In the genomic region with DNA sequence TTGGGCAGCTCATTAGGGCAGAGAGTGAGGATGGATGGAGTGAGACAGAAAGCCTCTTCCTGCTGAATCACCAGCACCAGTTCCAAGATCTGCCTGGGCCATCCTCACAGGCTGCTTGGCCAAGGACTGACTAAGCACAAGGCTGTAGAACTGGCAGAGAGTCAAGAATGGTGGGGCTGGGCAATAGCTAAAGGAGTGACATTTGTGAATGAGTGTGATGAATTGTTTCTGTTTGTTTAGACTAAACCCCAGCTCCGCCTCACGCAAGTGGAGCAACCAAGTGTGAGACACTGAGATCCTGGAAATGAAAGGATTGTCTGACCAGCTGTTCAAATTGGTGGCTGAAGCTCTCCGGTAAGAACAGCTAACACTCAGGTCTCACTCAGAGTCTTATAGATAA, we compare ENCODE assay signal across 9 cellular contexts. TPM values are rescaled to one million over a fixed set of nuclear protein-coding genes. Genes with fewer than 3 reads are reported as not detected.
A peak's percentile ranks its signal among the peaks of the same experiment; 100 is the strongest.
DNase-seq lines count a peak whose midpoint lies in the region; ATAC-seq and TF ChIP-seq lines count a peak whose summit lies in the region.
"Had no signal": no experiment of that assay in that cellular context is flagged by ENCODE, and none has a peak within 500 bp of the region (broad histone marks: within the 10 kb centered on the region; RNA-seq: fewer than 3 reads in every experiment).

No MANE protein-coding gene starts in this region.

- peaks cover 23% of the 10 kb centered on the region for H3K4me1 ChIP-seq in PC-3 (ENCODE audit: insufficient read depth, low read length)

- no peaks in the 10 kb centered on the region for H3K9me3 ChIP-seq in PC-3 (ENCODE audit: low read length)

- ATAC-seq in PC-3, result peak; percentile 97
- ATAC-seq in HG03039 (IDR thresholded peaks at IDR 0.05; ENCODE audit: unreplicated experiment), result no peak
- no peak for ATAC-seq in HG03196 (IDR thresholded peaks at IDR 0.05; ENCODE audit: unreplicated experiment)
- ATAC-seq: HCT116 had no signal

- H4K20me1 ChIP-seq in PC-3 (ENCODE audit: low read length), result no peaks in the 10 kb centered on the region

- H3K9ac ChIP-seq in PC-3 (ENCODE audit: low read length), result peak overlapping the region; percentile 55

- H3F3A ChIP-seq in PC-3 (ENCODE audit: low read length, unreplicated experiment), result no peaks in the 10 kb centered on the region

- H3K9me2 ChIP-seq in PC-3 (replicated peaks; ENCODE audit: low read length), result no peaks in the 10 kb centered on the region

- H3K27me3 ChIP-seq in PC-3 (ENCODE audit: low read length), result no peaks in the 10 kb centered on the region

- CTCF ChIA-PET in PC-3 (lab: Charles Lee), result interaction anchor here (0.9 to 1.2 kb wide), 3 partner anchors 27 to 48 kb away, joined by 3 to 9 read pairs (median 4); no protein-coding TSS in a partner anchor

- peak overlapping the region; percentile 95 for H3K27ac ChIP-seq in PC-3 (ENCODE audit: low read length)

- H2AFZ ChIP-seq in PC-3 (ENCODE audit: low read length), result no peak overlapping the region

- TF ChIP-seq CTCF in PC-3 (conservative IDR thresholded peaks at IDR 0.05; ENCODE audit: low read depth, low read length), result no peak

- intact Hi-C loops in PC-3 (cut with micrococcal nuclease), result loop anchor here (2.0 kb wide), 1 partner anchor 47 kb away; no protein-coding TSS in a partner anchor

- no TSS peak for BruUV-seq in PC-3 (replicated peaks; lab: Mats Ljungman, UMichigan)

- peak overlapping the region; percentile 44 for H3K4me2 ChIP-seq in PC-3 (ENCODE audit: low read length)

- POLR2A ChIA-PET in PC-3 (lab: Charles Lee; ENCODE audit: unreplicated experiment), result interaction anchor here (0.5 to 0.6 kb wide), 2 partner anchors 27 to 119 kb away, joined by 5 to 6 read pairs; no protein-coding TSS in a partner anchor

- H3K79me2 ChIP-seq in PC-3 (ENCODE audit: low read length), result no peaks in the 10 kb centered on the region

- H3K36me3 ChIP-seq in PC-3 (ENCODE audit: low read depth, low read length), result no peaks in the 10 kb centered on the region

- H3K4me3 ChIP-seq in PC-3 (ENCODE audit: low read length), result no peak overlapping the region

- peak; percentile 99 for DNase-seq in H4 (ENCODE audit: low spot score)
- DNase-seq in PC-3, result peak; percentile 98
- DNase-seq in fibroblast of the conjunctiva (ENCODE audit: low read depth), result peak; percentile 98
- DNase-seq in putamen (ENCODE audit: low spot score), result peak; percentile 45
- DNase-seq in GM19238 (ENCODE audit: insufficient read length, low spot score), result no peak
- no peak for DNase-seq in ecto neural progenitor cell (ENCODE audit: low spot score)

RNA-seq across cellular contexts. Expression of gene BRINP2, which starts 38.6 kb away (rescaled TPM):
- total RNA-seq in H4 (2014; rRNA removed; shearing (Covaris generic)), result 0.21 and 0.39 TPM in 2 replicates
- 2.6 and 3.7 TPM in 2 replicates for total RNA-seq in PC-3 (2014; rRNA removed)

RNA-seq across cellular contexts. Expression of gene ASTN1, which starts 44.8 kb away (rescaled TPM):
- total RNA-seq in H4 (2014; rRNA removed; shearing (Covaris generic)), result 0.43 and 0.85 TPM in 2 replicates
- total RNA-seq in PC-3 (2014; rRNA removed), result not detected in 2 replicates

Comparison
In these comparisons a context has a peak if more than half of its experiments do, and no peak if none do; other contexts are left out.
1. DNase-seq: peak in H4 (single experiment), PC-3 (single experiment), fibroblast of the conjunctiva (single experiment) and putamen (single experiment); none in GM19238 (single experiment) and ecto neural progenitor cell (single experiment).